Comparison of ENCODE assay signal across 11 cellular contexts in genomic region chr1:11641776-11642305, GRCh38. TPM values are rescaled to one million over a fixed set of nuclear protein-coding genes. Genes with fewer than 3 reads are reported as not detected.
A peak's percentile ranks its signal among the peaks of the same experiment; 100 is the strongest.
DNase-seq lines count a peak whose midpoint lies in the region; ATAC-seq and TF ChIP-seq lines count a peak whose summit lies in the region.
"Had no signal": no experiment of that assay in that cellular context is flagged by ENCODE, and none has a peak within 500 bp of the region (broad histone marks: within the 10 kb centered on the region; RNA-seq: fewer than 3 reads in every experiment).

No MANE protein-coding gene starts in this region.

- POLR2A ChIA-PET in CD8-positive, alpha-beta T cell (lab: Charles Lee), result interaction anchor here (0.8 to 1.3 kb wide), 2 partner anchors 9 to 604 kb away, joined by 3 to 6 read pairs; no protein-coding TSS in a partner anchor
- POLR2A ChIA-PET in CD8-positive, alpha-beta memory T cell (lab: Charles Lee), result no interaction called here
- POLR2A ChIA-PET in GM10248 (lab: Yijun Ruan, JAX), result no interaction called here

- H3K9ac ChIP-seq in neural progenitor cell, result no peak overlapping the region

- TF ChIP-seq CTCF in CD8-positive, alpha-beta T cell (IDR thresholded peaks at IDR 0.05), result no peak
- no peak for TF ChIP-seq CTCF in neural progenitor cell (IDR thresholded peaks at IDR 0.05)
- TF ChIP-seq CTCF in natural killer cell (IDR thresholded peaks at IDR 0.05), result no peak
- no peak for TF ChIP-seq CTCF in GM10248 (IDR thresholded peaks at IDR 0.05; ENCODE audit: control extremely low read depth, extremely low read depth, low read depth, missing control alignments)

- peaks cover 3% of the 10 kb centered on the region for H4K20me1 ChIP-seq in neural progenitor cell (ENCODE audit: low read depth)

- H3K4me1 ChIP-seq in CD8-positive, alpha-beta T cell (ENCODE audit: insufficient read depth, low read length), result no peaks in the 10 kb centered on the region
- H3K4me1 ChIP-seq in HAP-1 (peaks cover 6% of the 10 kb centered on the region; the same call in 1 of the 2 replicates), neural progenitor cell (no peaks in the 10 kb centered on the region)
- H3K4me1 ChIP-seq in CD8-positive, alpha-beta memory T cell (ENCODE audit: insufficient read depth, low read length), result no peaks in the 10 kb centered on the region

- H3K27ac Mint-ChIP-seq in CD8-positive, alpha-beta T cell, result peak overlapping the region; percentile 14
- H3K27ac Mint-ChIP-seq in neural progenitor cell, result no peak overlapping the region
- H3K27ac Mint-ChIP-seq in CD8-positive, alpha-beta memory T cell, result no peak overlapping the region
- H3K27ac Mint-ChIP-seq in natural killer cell, result no peak overlapping the region
- H3K27ac Mint-ChIP-seq: B cell had no signal

- no peaks in the 10 kb centered on the region for H3K27me3 ChIP-seq in CD8-positive, alpha-beta T cell (ENCODE audit: insufficient read depth, low read length)
- H3K27me3 ChIP-seq in HAP-1 (ENCODE audit: low read depth) (peaks cover 49% of the 10 kb centered on the region), neural progenitor cell (no peaks in the 10 kb centered on the region)
- no peaks in the 10 kb centered on the region for H3K27me3 ChIP-seq in CD8-positive, alpha-beta memory T cell (ENCODE audit: insufficient read depth, low read length, poor library complexity, severe bottlenecking)

- H3K27ac ChIP-seq in CD8-positive, alpha-beta T cell (ENCODE audit: low read depth, low read length), result no peak overlapping the region
- no peak overlapping the region for H3K27ac ChIP-seq in neural progenitor cell
- H3K27ac ChIP-seq in CD8-positive, alpha-beta memory T cell (ENCODE audit: low read depth, low read length), result no peak overlapping the region

- peaks cover 5% of the 10 kb centered on the region for H3K27me3 Mint-ChIP-seq in CD8-positive, alpha-beta T cell (ENCODE audit: low read depth)
- H3K27me3 Mint-ChIP-seq in neural progenitor cell (ENCODE audit: insufficient read depth, low read depth) (peaks cover 16% of the 10 kb centered on the region), natural killer cell (ENCODE audit: low read depth in 2 of 2) (no peaks in the 10 kb centered on the region)
- H3K27me3 Mint-ChIP-seq in CD8-positive, alpha-beta memory T cell, result peaks cover 2 to 11% of the 10 kb centered on the region in 2 donors

- H3K79me2 ChIP-seq in neural progenitor cell (ENCODE audit: low read depth), result no peaks in the 10 kb centered on the region

- no peak overlapping the region for H2AFZ ChIP-seq in neural progenitor cell (replicated peaks)

- H3K4me3 Mint-ChIP-seq in CD8-positive, alpha-beta T cell, result no peak overlapping the region
- H3K4me3 Mint-ChIP-seq in neural progenitor cell, result no peak overlapping the region
- no peak overlapping the region for H3K4me3 Mint-ChIP-seq in CD8-positive, alpha-beta memory T cell
- no peak overlapping the region for H3K4me3 Mint-ChIP-seq in natural killer cell
- H3K4me3 Mint-ChIP-seq: B cell, CD14-positive monocyte had no signal

- CTCF ChIA-PET in CD8-positive, alpha-beta T cell (lab: Charles Lee), result interaction anchor here (0.7 to 7.3 kb wide), 28 partner anchors 9 to 612 kb away, joined by 3 to 104 read pairs (median 4); partner anchors contain the start of gene FBXO2
- CTCF ChIA-PET in CD8-positive, alpha-beta memory T cell (lab: Charles Lee), result interaction anchor here (0.9 to 5.6 kb wide), 15 partner anchors 8 to 604 kb away, joined by 3 to 52 read pairs (median 4); no protein-coding TSS in a partner anchor
- CTCF ChIA-PET in GM10248 (lab: Yijun Ruan, JAX), result interaction anchor here (0.8 to 16.0 kb wide), 26 partner anchors 8 to 610 kb away, joined by 3 to 248 read pairs (median 4); partner anchors contain the start of genes AGTRAP, FBXO2, FBXO44 and FBXO6

- no peak for ATAC-seq in CD8-positive, alpha-beta T cell
- ATAC-seq in natural killer cell, result no peak

- H3K4me2 ChIP-seq in neural progenitor cell, result no peak overlapping the region

- no peaks in the 10 kb centered on the region for H3K36me3 ChIP-seq in CD8-positive, alpha-beta T cell (ENCODE audit: insufficient read depth, low read length)
- H3K36me3 ChIP-seq in HAP-1 (replicated peaks), result no peaks in the 10 kb centered on the region
- no peaks in the 10 kb centered on the region for H3K36me3 ChIP-seq in neural progenitor cell
- no peaks in the 10 kb centered on the region for H3K36me3 ChIP-seq in CD8-positive, alpha-beta memory T cell (ENCODE audit: insufficient read depth, low read length)

- H3K4me3 ChIP-seq in CD8-positive, alpha-beta T cell (ENCODE audit: low read depth, low read length), result no peak overlapping the region
- H3K4me3 ChIP-seq in HAP-1 (no peak overlapping the region), neural progenitor cell (no peak overlapping the region)
- no peak overlapping the region for H3K4me3 ChIP-seq in CD8-positive, alpha-beta memory T cell (ENCODE audit: low read length)

- no peaks in the 10 kb centered on the region for H3K4me1 Mint-ChIP-seq in CD8-positive, alpha-beta T cell (ENCODE audit: low read depth)
- H3K4me1 Mint-ChIP-seq in neural progenitor cell (no peaks in the 10 kb centered on the region), natural killer cell (peaks cover 0 to 9% of the 10 kb centered on the region in 2 donors)
- peaks cover 0 to 2% (median 0%) of the 10 kb centered on the region in 3 donors for H3K4me1 Mint-ChIP-seq in CD8-positive, alpha-beta memory T cell
- H3K4me1 Mint-ChIP-seq: B cell had no signal

- in situ Hi-C loops in HAP-1 (cut with MboI; ENCODE audit: low sequenced_read_pairs), result loop anchor here (5.0 to 10.0 kb wide), 3 partner anchors 317 to 607 kb away; no protein-coding TSS in a partner anchor

- H3F3A ChIP-seq in neural progenitor cell (ENCODE audit: low read depth), result peaks cover 4% of the 10 kb centered on the region

- intact Hi-C loops in CD8-positive, alpha-beta T cell (cut with DNase I, micrococcal nuclease), result loop anchor here (1.0 to 5.0 kb wide), 6 partner anchors 165 to 605 kb away; partner anchors contain the start of gene DISP3 (in 1 of the 2)
- intact Hi-C loops in natural killer cell (cut with micrococcal nuclease), result loop anchor here (1.0 to 5.0 kb wide), 4 partner anchors 305 to 605 kb away; no protein-coding TSS in a partner anchor

- H3K9me3 Mint-ChIP-seq in CD8-positive, alpha-beta T cell, result no peaks in the 10 kb centered on the region
- H3K9me3 Mint-ChIP-seq in neural progenitor cell (no peaks in the 10 kb centered on the region), natural killer cell (no peaks in the 10 kb centered on the region)
- no peaks in the 10 kb centered on the region for H3K9me3 Mint-ChIP-seq in CD8-positive, alpha-beta memory T cell

- H3K9me3 ChIP-seq in CD8-positive, alpha-beta T cell (ENCODE audit: low read length), result no peaks in the 10 kb centered on the region
- no peaks in the 10 kb centered on the region for H3K9me3 ChIP-seq in HAP-1
- H3K9me3 ChIP-seq in neural progenitor cell (ENCODE audit: low read depth), result no peaks in the 10 kb centered on the region
- no peaks in the 10 kb centered on the region for H3K9me3 ChIP-seq in CD8-positive, alpha-beta memory T cell (ENCODE audit: low read length)

- H3K36me3 Mint-ChIP-seq in CD8-positive, alpha-beta T cell, result no peaks in the 10 kb centered on the region
- H3K36me3 Mint-ChIP-seq in neural progenitor cell (no peaks in the 10 kb centered on the region), natural killer cell (no peaks in the 10 kb centered on the region)
- H3K36me3 Mint-ChIP-seq in CD8-positive, alpha-beta memory T cell, result no peaks in the 10 kb centered on the region
- H3K36me3 Mint-ChIP-seq: CD14-positive monocyte had no signal

- no peak for DNase-seq in CD8-positive, alpha-beta T cell
- DNase-seq in HAP-1 (ENCODE audit: low spot score in 2 of 2) (peak; percentile 51 to 66), NCI-H82 treated with DMSO at 0.1 percent for 48 hours (lab: John Stamatoyannopoulos, UW; ENCODE audit: unreplicated experiment) (peak; percentile 98), neural progenitor cell (ENCODE audit: low spot score) (peak; percentile 66), natural killer cell (no peak), GM10248 (ENCODE audit: extremely low spot score) (no peak)
- no peak for DNase-seq in CD8-positive, alpha-beta memory T cell

RNA-seq across cellular contexts. Expression of gene FBXO2, which starts 12.4 kb away (rescaled TPM):
- total RNA-seq in CD8-positive, alpha-beta T cell, result 1 to 10 TPM; 3.4 to 3.5 TPM
- 0.56 and 7.3 TPM in 2 replicates for total RNA-seq in neural progenitor cell (ENCODE audit: low replicate concordance)
- 1 to 10 TPM; 1.8 to 2.0 TPM for total RNA-seq in CD8-positive, alpha-beta memory T cell
- polyA plus RNA-seq in CD8-positive, alpha-beta memory T cell, result 4.6 TPM
- 1 to 10 TPM; 5.9 to 7.9 (median 6.7) TPM for total RNA-seq in natural killer cell
- total RNA-seq: HT-29 had no signal
- polyA plus RNA-seq: CD14-positive monocyte had no signal

RNA-seq across cellular contexts. Expression of gene FBXO44, which starts 12.8 kb away (rescaled TPM):
- 10 to 100 TPM; 35.9 to 36.0 TPM for total RNA-seq in CD8-positive, alpha-beta T cell
- total RNA-seq in neural progenitor cell (ENCODE audit: low replicate concordance) (5.3 and 18.2 TPM in 2 replicates), natural killer cell (10 to 100 TPM; 57.6 to 79.1 (median 69.8) TPM)
- 10 to 100 TPM; 14.2 to 16.0 TPM for total RNA-seq in CD8-positive, alpha-beta memory T cell
- polyA plus RNA-seq in CD8-positive, alpha-beta memory T cell, result 12.0 TPM

RNA-seq across cellular contexts. Expression of gene FBXO6, which starts 22.2 kb away (rescaled TPM):
- total RNA-seq in CD8-positive, alpha-beta T cell, result 1 to 10 TPM; 2.9 to 3.3 TPM
- total RNA-seq in neural progenitor cell (ENCODE audit: low replicate concordance) (1.2 and 1.7 TPM in 2 replicates), natural killer cell (10 to 100 TPM; 22.6 to 38.0 (median 28.1) TPM)
- 1 to 10 TPM; 8.8 to 9.4 TPM for total RNA-seq in CD8-positive, alpha-beta memory T cell
- polyA plus RNA-seq in CD8-positive, alpha-beta memory T cell, result 30.4 TPM
- total RNA-seq: G401, HT-29 had no signal

RNA-seq across cellular contexts. Expression of gene MAD2L2, which starts 39.1 kb away (rescaled TPM):
- 10 to 100 TPM; 28.7 to 29.4 TPM for total RNA-seq in CD8-positive, alpha-beta T cell
- total RNA-seq in neural progenitor cell (ENCODE audit: low replicate concordance), result 108 and 164 TPM in 2 replicates
- 10 to 100 TPM; 60.1 to 66.2 TPM for total RNA-seq in CD8-positive, alpha-beta memory T cell
- polyA plus RNA-seq in CD8-positive, alpha-beta memory T cell, result 57.2 TPM
- 10 to 100 TPM; 50.6 to 66.0 (median 60.4) TPM for total RNA-seq in natural killer cell

RNA-seq across cellular contexts. Expression of gene DRAXIN, which starts 49.7 kb away (rescaled TPM):
- total RNA-seq in CD8-positive, alpha-beta T cell, result under 1 TPM; 0.08 to 0.11 TPM
- total RNA-seq in neural progenitor cell (ENCODE audit: low replicate concordance) (27.1 and 31.3 TPM in 2 replicates), natural killer cell (10 to 100 TPM; 10.9 to 24.9 (median 12.1) TPM)
- total RNA-seq in CD8-positive, alpha-beta memory T cell, result under 1 TPM; 0.09 to 0.11 TPM
- 0.12 TPM for polyA plus RNA-seq in CD8-positive, alpha-beta memory T cell
- total RNA-seq: HT-29 had no signal

Comparison
In these comparisons a context has a peak if more than half of its experiments do, and no peak if none do; other contexts are left out.
1. DNase-seq: peak in HAP-1 (2 of 2), NCI-H82 treated with DMSO at 0.1 percent for 48 hours (single experiment) and neural progenitor cell (single experiment); none in CD8-positive, alpha-beta T cell (0 of 7), CD8-positive, alpha-beta memory T cell (0 of 5), natural killer cell (single experiment) and GM10248 (single experiment).